ENCODE assay signal across 11 cellular contexts in genomic region chr21:43318841-43319781, GRCh38.
DNase-seq lines count a peak whose midpoint lies in the region; ATAC-seq and TF ChIP-seq lines count a peak whose summit lies in the region.
"Had no signal": no experiment of that assay in that cellular context is flagged by ENCODE, and none has a peak within 500 bp of the region (broad histone marks: within the 10 kb centered on the region; RNA-seq: fewer than 3 reads in every experiment).

No MANE protein-coding gene starts in this region.

- no peaks in the 10 kb centered on the region for H4K20me1 ChIP-seq in PC-9 (ENCODE audit: insufficient read depth)

- TF ChIP-seq CTCF in PC-9 (conservative IDR thresholded peaks at IDR 0.05) (no peak), heart left ventricle (IDR thresholded peaks at IDR 0.05) (no peak), ascending aorta (IDR thresholded peaks at IDR 0.05) (no peak)

- H3K27ac ChIP-seq in PC-9 (no peak overlapping the region), heart left ventricle (peak overlapping the region in 8 of 12 donors; percentile 4 to 74 (median 50)), thymus (ENCODE audit: low read depth) (peak overlapping the region; percentile 15), ascending aorta (no peak overlapping the region)
- H3K27ac ChIP-seq: cardiac muscle cell had no signal

- H3K4me1 ChIP-seq in PC-9 (replicated peaks; ENCODE audit: insufficient read depth) (peaks cover 13% of the 10 kb centered on the region), heart left ventricle (peaks cover 0 to 23% (median 1%) of the 10 kb centered on the region in 12 donors), thymus (ENCODE audit: control insufficient read depth, insufficient read depth, low read length) (no peaks in the 10 kb centered on the region), ascending aorta (no peaks in the 10 kb centered on the region)

- no peak overlapping the region for H2AFZ ChIP-seq in PC-9

- H3K27me3 ChIP-seq in PC-9 (ENCODE audit: insufficient read depth, low read depth): no peaks in the 10 kb centered on the region
- peaks cover 0 to 2% (median 0%) of the 10 kb centered on the region in 9 donors for H3K27me3 ChIP-seq in heart left ventricle
- no peaks in the 10 kb centered on the region for H3K27me3 ChIP-seq in thymus (ENCODE audit: control insufficient read depth, insufficient read depth)
- no peaks in the 10 kb centered on the region for H3K27me3 ChIP-seq in ascending aorta
- H3K27me3 ChIP-seq: cardiac muscle cell had no signal

- intact Hi-C loops in PC-9 (cut with micrococcal nuclease; ENCODE audit: unreplicated experiment): no loop called here
- intact Hi-C loops in heart left ventricle (cut with DNase I): loop anchor here in 1 of 10 donors (10.0 kb wide), 1 partner anchor 56 kb away; no protein-coding TSS in a partner anchor
- intact Hi-C loops in ascending aorta (cut with DNase I): no loop called here

- CTCF ChIA-PET in PC-9 (lab: Charles Lee): no interaction called here

- BruUV-seq in PC-9 (replicated peaks; lab: Mats Ljungman, UMichigan): no TSS peak

- no peaks in the 10 kb centered on the region for H3K36me3 ChIP-seq in PC-9 (ENCODE audit: low read depth)
- H3K36me3 ChIP-seq in heart left ventricle: no peaks in the 10 kb centered on the region
- no peaks in the 10 kb centered on the region for H3K36me3 ChIP-seq in thymus (ENCODE audit: control insufficient read depth, insufficient read depth)
- H3K36me3 ChIP-seq in ascending aorta: no peaks in the 10 kb centered on the region
- H3K36me3 ChIP-seq: cardiac muscle cell had no signal

- H3K4me3 ChIP-seq in PC-9 (no peak overlapping the region), heart left ventricle (no peak overlapping the region), thymus (ENCODE audit: low read length) (no peak overlapping the region), ascending aorta (no peak overlapping the region)
- H3K4me3 ChIP-seq: cardiac muscle cell had no signal

- no peaks in the 10 kb centered on the region for H3K9me2 ChIP-seq in PC-9 (ENCODE audit: insufficient read depth)

- H3K4me2 ChIP-seq in PC-9: peak overlapping the region; percentile 38

- H3K79me2 ChIP-seq in PC-9 (ENCODE audit: low read depth): no peaks in the 10 kb centered on the region

- ATAC-seq in heart left ventricle: peak in 2 of 4 donors; percentile 64 to 71
- no peak for ATAC-seq in GM18505 (IDR thresholded peaks at IDR 0.05; ENCODE audit: unreplicated experiment)

- H3K9me3 ChIP-seq in PC-9 (ENCODE audit: insufficient read depth, low read depth) (no peaks in the 10 kb centered on the region), heart left ventricle (peaks cover 0 to 13% (median 0%) of the 10 kb centered on the region in 12 donors), thymus (ENCODE audit: control insufficient read depth) (peaks cover 3% of the 10 kb centered on the region), ascending aorta (no peaks in the 10 kb centered on the region)

- POLR2A ChIA-PET in PC-9 (lab: Charles Lee; ENCODE audit: unreplicated experiment): no interaction called here

- TF ChIP-seq POLR2A in heart left ventricle (IDR thresholded peaks at IDR 0.05) (no peak), GM18505 (IDR thresholded peaks at IDR 0.05; ENCODE audit: borderline replicate concordance, extremely low read depth, insufficient read depth, insufficient read length) (no peak)

- WGBS in heart left ventricle, 4 donors: 54 to 61% (median 55%) methylated on average over 21 to 32 of the region's 32 CpGs
- 88% methylated on average over 32 of the region's 32 CpGs for WGBS in thymus

- H3F3A ChIP-seq in PC-9 (ENCODE audit: insufficient read depth, low read depth): no peaks in the 10 kb centered on the region

- peak; percentile 13 for DNase-seq in NCI-H748 (lab: John Stamatoyannopoulos, UW; ENCODE audit: unreplicated experiment)
- no peak for DNase-seq in NCI-H748 treated with DMSO at 0.1 percent for 48 hours (lab: John Stamatoyannopoulos, UW)
- DNase-seq in PC-9: peak; percentile 44 to 45
- DNase-seq in heart left ventricle: peak; percentile 45 to 76 (median 61)
- no peak for DNase-seq in activated CD4-positive, alpha-beta T cell treated with anti-CD3 and anti-CD28 coated beads, Interleukin-2, amount 50 U/mL, for 1 hour
- no peak for DNase-seq in ascending aorta (ENCODE audit: low spot score in 2 of 2)
- DNase-seq: activated CD4-positive, CD25-positive, alpha-beta regulatory T cell treated with anti-CD3 and anti-CD28 coated beads, Interleukin-2, amount 50 U/mL, for 72 hours; stimulated activated CD4-positive, alpha-beta T cell treated with anti-CD3 and anti-CD28 coated beads, Interleukin-2, amount 100 ng/mL, for 48 hours had no signal

Comparison
In these comparisons a context has a peak if more than half of its experiments do, and no peak if none do; other contexts are left out.
1. DNase-seq: peak in NCI-H748 (single experiment), PC-9 (2 of 2) and heart left ventricle (5 of 5); none in NCI-H748 treated with DMSO at 0.1 percent for 48 hours (single experiment), activated CD4-positive, alpha-beta T cell treated with anti-CD3 and anti-CD28 coated beads, Interleukin-2, amount 50 U/mL, for 1 hour (single experiment) and ascending aorta (0 of 2).
2. H3K27ac ChIP-seq: peak in heart left ventricle (8 of 12) and thymus (single experiment); none in PC-9 (single experiment) and ascending aorta (0 of 2).